14 cellular contexts compared by ENCODE assay signal in genomic region chr2:216210711-216211131, GRCh38.
A peak's percentile ranks its signal among the peaks of the same experiment; 100 is the strongest.
DNase-seq lines count a peak whose midpoint lies in the region; ATAC-seq, FAIRE-seq and TF ChIP-seq lines count a peak whose summit lies in the region.
"Had no signal": no experiment of that assay in that cellular context is flagged by ENCODE, and none has a peak within 500 bp of the region (broad histone marks: within the 10 kb centered on the region; RNA-seq: fewer than 3 reads in every experiment).

No MANE protein-coding gene starts in this region.

- no peak overlapping the region for H3K4me3 Mint-ChIP-seq in effector memory CD8-positive, alpha-beta T cell
- H3K4me3 Mint-ChIP-seq: naive B cell had no signal

- FAIRE-seq in RCC 7860 (lab: Jason Lieb, UNC): no peak

- ATAC-seq in SK-N-SH treated with all-trans-retinoic acid at 6 μM for 48 hours: peak; percentile 44
- no peak for ATAC-seq in effector memory CD8-positive, alpha-beta T cell (replicated peaks)
- no peak for ATAC-seq in PC-3

- peak; percentile 26 for DNase-seq in SIG-M5 treated with dmso at 0.1 percent for 504 hours (lab: John Stamatoyannopoulos, UW; ENCODE audit: unreplicated experiment)
- DNase-seq in SIG-M5 (lab: John Stamatoyannopoulos, UW): no peak
- no peak for DNase-seq in effector memory CD8-positive, alpha-beta T cell
- peak; percentile 30 to 66 for DNase-seq in trophoblast cell
- no peak for DNase-seq in RCC 7860 (ENCODE audit: low spot score)
- DNase-seq in iPS-NIHi7 (ENCODE audit: extremely low spot score): no peak
- no peak for DNase-seq in PC-3
- DNase-seq: 8988T; activated effector memory CD4-positive, alpha-beta T cell treated with anti-CD3 and anti-CD28 coated beads, Interleukin-2, amount 50 U/mL, for 16 hours; DMS79 treated with DMSO at 0.1 percent for 48 hours; effector CD4-positive, alpha-beta T cell; naive B cell; NCI-H2029 treated with DMSO at 0.1 percent for 48 hours had no signal

- H3K4me1 ChIP-seq in trophoblast cell (ENCODE audit: control insufficient read depth in 1 of 2, insufficient read depth in 2 of 2, low read length in 2 of 2): peaks cover 5 to 6% of the 10 kb centered on the region in 2 experiments
- peaks cover 15% of the 10 kb centered on the region for H3K4me1 ChIP-seq in PC-3 (ENCODE audit: insufficient read depth, low read length)

- H3F3A ChIP-seq in PC-3 (ENCODE audit: low read length, unreplicated experiment): no peaks in the 10 kb centered on the region

- H3K79me1 ChIP-seq in trophoblast cell (ENCODE audit: low read length): no peaks in the 10 kb centered on the region

- H4K91ac ChIP-seq in trophoblast cell (ENCODE audit: low read depth, low read length): no peak overlapping the region

- no peak overlapping the region for H2AK5ac ChIP-seq in trophoblast cell (ENCODE audit: low read length)

- H3K36me3 ChIP-seq in trophoblast cell (ENCODE audit: control insufficient read depth in 1 of 2, insufficient read depth in 2 of 2, low read length in 2 of 2) (peaks cover 12 to 22% of the 10 kb centered on the region in 2 experiments), PC-3 (ENCODE audit: low read depth, low read length) (peaks cover 35% of the 10 kb centered on the region)

- H3K79me2 ChIP-seq in trophoblast cell (ENCODE audit: control insufficient read depth, insufficient read depth, low read length, poor library complexity) (no peaks in the 10 kb centered on the region), PC-3 (ENCODE audit: low read length) (no peaks in the 10 kb centered on the region)

- WGBS in trophoblast cell (ENCODE audit: extremely low coverage, insufficient coverage, insufficient read length): no CpG with 5 or more reads among the region's 3 CpGs

- H2BK5ac ChIP-seq in trophoblast cell (ENCODE audit: low read depth, low read length, poor library complexity): no peak overlapping the region

- peaks cover 0 to 10% of the 10 kb centered on the region in 2 donors for H3K4me1 Mint-ChIP-seq in effector memory CD8-positive, alpha-beta T cell (ENCODE audit: low read depth in 2 of 2)

- no peak overlapping the region for H2BK12ac ChIP-seq in trophoblast cell (ENCODE audit: low read length)

- H3K4me3 ChIP-seq in trophoblast cell (ENCODE audit: low read depth, low read length) (no peak overlapping the region), PC-3 (ENCODE audit: low read length) (no peak overlapping the region)

- H3K4me2 ChIP-seq in trophoblast cell (ENCODE audit: low read length) (no peak overlapping the region), PC-3 (ENCODE audit: low read length) (no peak overlapping the region)

- no peak for TF ChIP-seq CTCF in PC-3 (conservative IDR thresholded peaks at IDR 0.05; ENCODE audit: low read depth, low read length)

- H3K9me3 ChIP-seq in trophoblast cell (ENCODE audit: insufficient read depth, low read depth, low read length): no peaks in the 10 kb centered on the region
- H3K9me3 ChIP-seq in PC-3 (ENCODE audit: low read length): no peaks in the 10 kb centered on the region

- no peak overlapping the region for H4K8ac ChIP-seq in trophoblast cell (ENCODE audit: low read depth, low read length)

- no peak overlapping the region for H3K14ac ChIP-seq in trophoblast cell (ENCODE audit: low read length)

- H3K4ac ChIP-seq in trophoblast cell (ENCODE audit: low read depth, low read length): no peak overlapping the region

- no peak overlapping the region for H3K23ac ChIP-seq in trophoblast cell (ENCODE audit: low read length)

- no peak overlapping the region for H3K18ac ChIP-seq in trophoblast cell (ENCODE audit: low read length)

- intact Hi-C loops in PC-3 (cut with micrococcal nuclease): no loop called here

- no peak overlapping the region for H4K12ac ChIP-seq in trophoblast cell (ENCODE audit: low read depth, low read length)

- peak overlapping the region; percentile 55 to 69 for H3K27ac Mint-ChIP-seq in effector memory CD8-positive, alpha-beta T cell

- H2BK120ac ChIP-seq in trophoblast cell (ENCODE audit: insufficient read depth, low read length, poor library complexity): no peak overlapping the region

- no TSS peak for BruUV-seq in PC-3 (replicated peaks; lab: Mats Ljungman, UMichigan)

- H3K27me3 Mint-ChIP-seq in effector memory CD8-positive, alpha-beta T cell: no peaks in the 10 kb centered on the region
- H3K27me3 Mint-ChIP-seq: naive B cell had no signal

- H4K20me1 ChIP-seq in PC-3 (ENCODE audit: low read length): no peaks in the 10 kb centered on the region

- POLR2A ChIA-PET in PC-3 (lab: Charles Lee; ENCODE audit: unreplicated experiment): no interaction called here

- no peaks in the 10 kb centered on the region for H3K9me2 ChIP-seq in PC-3 (replicated peaks; ENCODE audit: low read length)

- peaks cover 32% of the 10 kb centered on the region for H3K36me3 Mint-ChIP-seq in effector memory CD8-positive, alpha-beta T cell (ENCODE audit: insufficient read depth)

- H3K9ac ChIP-seq in trophoblast cell (ENCODE audit: low read length): no peak overlapping the region
- H3K9ac ChIP-seq in PC-3 (ENCODE audit: low read length): no peak overlapping the region

- CTCF ChIA-PET in PC-3 (lab: Charles Lee): no interaction called here

- H3K27me3 ChIP-seq in trophoblast cell (ENCODE audit: insufficient read depth, low read length) (no peaks in the 10 kb centered on the region), PC-3 (ENCODE audit: low read length) (no peaks in the 10 kb centered on the region)

- no peaks in the 10 kb centered on the region for H3K9me3 Mint-ChIP-seq in effector memory CD8-positive, alpha-beta T cell
- H3K9me3 Mint-ChIP-seq: naive B cell had no signal

- H2AFZ ChIP-seq in trophoblast cell (ENCODE audit: insufficient read depth, low read length, poor library complexity): no peak overlapping the region
- no peak overlapping the region for H2AFZ ChIP-seq in PC-3 (ENCODE audit: low read length)

- H3K27ac ChIP-seq in trophoblast cell (ENCODE audit: low read depth, low read length) (no peak overlapping the region), PC-3 (ENCODE audit: low read length) (no peak overlapping the region)

TF ChIP-seq in SK-N-SH treated with all-trans-retinoic acid at 6 μM for 48 hours, 23 proteins besides CTCF, POLR2A, EP300 and RAD21 (continues in another document):
- TF ChIP-seq, protein P1, sequence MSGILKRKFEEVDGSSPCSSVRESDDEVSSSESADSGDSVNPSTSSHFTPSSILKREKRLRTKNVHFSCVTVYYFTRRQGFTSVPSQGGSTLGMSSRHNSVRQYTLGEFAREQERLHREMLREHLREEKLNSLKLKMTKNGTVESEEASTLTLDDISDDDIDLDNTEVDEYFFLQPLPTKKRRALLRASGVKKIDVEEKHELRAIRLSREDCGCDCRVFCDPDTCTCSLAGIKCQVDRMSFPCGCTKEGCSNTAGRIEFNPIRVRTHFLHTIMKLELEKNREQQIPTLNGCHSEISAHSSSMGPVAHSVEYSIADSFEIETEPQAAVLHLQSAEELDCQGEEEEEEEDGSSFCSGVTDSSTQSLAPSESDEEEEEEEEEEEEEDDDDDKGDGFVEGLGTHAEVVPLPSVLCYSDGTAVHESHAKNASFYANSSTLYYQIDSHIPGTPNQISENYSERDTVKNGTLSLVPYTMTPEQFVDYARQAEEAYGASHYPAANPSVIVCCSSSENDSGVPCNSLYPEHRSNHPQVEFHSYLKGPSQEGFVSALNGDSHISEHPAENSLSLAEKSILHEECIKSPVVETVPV (CRISPR knock-in tag; IDR thresholded peaks at IDR 0.05): no peak
- TF ChIP-seq SNAI2 (CRISPR knock-in tag; IDR thresholded peaks at IDR 0.05) (no peak), PATZ1 (CRISPR knock-in tag; IDR thresholded peaks at IDR 0.05; ENCODE audit: borderline replicate concordance) (no peak), POU6F1 (CRISPR knock-in tag; IDR thresholded peaks at IDR 0.05; ENCODE audit: borderline replicate concordance, low read depth) (no peak)

Comparison
In these comparisons a context has a peak if more than half of its experiments do, and no peak if none do; other contexts are left out.
1. DNase-seq: peak in SIG-M5 treated with dmso at 0.1 percent for 504 hours (single experiment) and trophoblast cell (2 of 2); none in SIG-M5 (single experiment), effector memory CD8-positive, alpha-beta T cell (0 of 3), RCC 7860 (single experiment), iPS-NIHi7 (single experiment) and PC-3 (single experiment).